9 cellular contexts compared by ENCODE assay signal in genomic region chr11:123547180-123547579, GRCh38.
A peak's percentile ranks its signal among the peaks of the same experiment; 100 is the strongest.
DNase-seq lines count a peak whose midpoint lies in the region; ATAC-seq and TF ChIP-seq lines count a peak whose summit lies in the region.
"Had no signal": no experiment of that assay in that cellular context is flagged by ENCODE, and none has a peak within 500 bp of the region (broad histone marks: within the 10 kb centered on the region; RNA-seq: fewer than 3 reads in every experiment).

No MANE protein-coding gene starts in this region.

- no peaks in the 10 kb centered on the region for H3K27me3 ChIP-seq in tibial artery

- no peaks in the 10 kb centered on the region for H3K27me3 Mint-ChIP-seq in stimulated activated naive B cell treated with anti-CD40 and anti-IgM and Interleukin-4, amounts not matched to agents 10 μg/mL and 1 μg/mL and 100 μg/mL, for 72 hours

- H3K4me1 Mint-ChIP-seq in stimulated activated naive B cell treated with anti-CD40 and anti-IgM and Interleukin-4, amounts not matched to agents 10 μg/mL and 1 μg/mL and 100 μg/mL, for 72 hours, result peaks cover 5 to 7% of the 10 kb centered on the region in 2 donors

- no peak overlapping the region for H3K27ac Mint-ChIP-seq in stimulated activated naive B cell treated with anti-CD40 and anti-IgM and Interleukin-4, amounts not matched to agents 10 μg/mL and 1 μg/mL and 100 μg/mL, for 72 hours

- no peaks in the 10 kb centered on the region for H3K9me3 Mint-ChIP-seq in stimulated activated naive B cell treated with anti-CD40 and anti-IgM and Interleukin-4, amounts not matched to agents 10 μg/mL and 1 μg/mL and 100 μg/mL, for 72 hours

- H3K9me3 ChIP-seq in tibial artery, result no peaks in the 10 kb centered on the region
- H3K9me3 ChIP-seq: SK-N-SH had no signal

- H3K36me3 Mint-ChIP-seq in stimulated activated naive B cell treated with anti-CD40 and anti-IgM and Interleukin-4, amounts not matched to agents 10 μg/mL and 1 μg/mL and 100 μg/mL, for 72 hours, result no peaks in the 10 kb centered on the region

- H3K4me3 ChIP-seq in tibial artery, result no peak overlapping the region

- DNase-seq in GM19240 (ENCODE audit: insufficient read length, low spot score) (peak; percentile 42), HUDEP-2 (lab: John Stamatoyannopoulos, UW; ENCODE audit: unreplicated experiment in 76 of 76) (no peak), NCI-H446 (lab: John Stamatoyannopoulos, UW) (no peak), tibial artery (no peak)
- peak; percentile 4 for DNase-seq in stimulated activated naive B cell treated with anti-CD40 and anti-IgM and Interleukin-4, amounts not matched to agents 10 μg/mL and 1 μg/mL and 100 μg/mL, for 72 hours
- DNase-seq: SK-N-SH had no signal

- intact Hi-C loops in tibial artery (cut with DNase I; ENCODE audit: low total_unique reads), result no loop called here

- no peaks in the 10 kb centered on the region for H3K4me1 ChIP-seq in tibial artery

- H3K36me3 ChIP-seq in tibial artery, result no peaks in the 10 kb centered on the region

- TF ChIP-seq CTCF in tibial artery (IDR thresholded peaks at IDR 0.05), result no peak

- no peak overlapping the region for H3K27ac ChIP-seq in tibial artery

- ATAC-seq in HG02759 (IDR thresholded peaks at IDR 0.05; ENCODE audit: unreplicated experiment) (peak; percentile 87), HG03521 (IDR thresholded peaks at IDR 0.05; ENCODE audit: unreplicated experiment) (peak; percentile 84)
- peak; percentile 91 to 97 for ATAC-seq in stimulated activated naive B cell treated with anti-CD40 and anti-IgM and Interleukin-4, amounts not matched to agents 10 μg/mL and 1 μg/mL and 100 μg/mL, for 72 hours (replicated peaks)
- ATAC-seq: left lobe of liver had no signal

- H3K4me3 Mint-ChIP-seq in stimulated activated naive B cell treated with anti-CD40 and anti-IgM and Interleukin-4, amounts not matched to agents 10 μg/mL and 1 μg/mL and 100 μg/mL, for 72 hours, result no peak overlapping the region

Comparison
In these comparisons a context has a peak if more than half of its experiments do, and no peak if none do; other contexts are left out.
1. DNase-seq: peak in GM19240 (single experiment) and stimulated activated naive B cell treated with anti-CD40 and anti-IgM and Interleukin-4, amounts not matched to agents 10 μg/mL and 1 μg/mL and 100 μg/mL, for 72 hours (single experiment); none in HUDEP-2 (0 of 76), NCI-H446 (0 of 2) and tibial artery (0 of 2).
2. Peak in every context shown above with its lines, with median percentiles within 50 percentile points of each other: ATAC-seq.